ENCODE assay signal across 11 cellular contexts in the genomic region with DNA sequence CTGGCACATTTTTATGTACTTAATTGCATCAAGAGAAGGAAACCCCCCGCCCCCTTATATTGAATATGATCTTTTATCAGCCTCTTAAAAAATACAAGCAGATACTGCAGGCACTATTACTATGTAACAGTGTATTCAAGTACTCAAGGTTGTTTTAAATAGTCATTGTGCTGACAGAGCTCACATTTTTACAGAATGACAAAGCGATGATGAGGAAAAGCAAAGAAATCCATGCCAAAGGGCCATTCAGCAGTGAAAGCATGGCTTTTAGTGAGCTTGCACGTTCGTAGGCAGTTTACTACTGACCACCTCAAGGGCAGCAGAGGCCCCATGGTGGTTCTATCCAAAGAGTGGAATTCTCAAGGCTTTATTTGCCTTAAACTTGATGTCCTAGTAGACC.
DNase-seq lines count a peak whose midpoint lies in the region; ATAC-seq and TF ChIP-seq lines count a peak whose summit lies in the region.
"Had no signal": no experiment of that assay in that cellular context is flagged by ENCODE, and none has a peak within 500 bp of the region (broad histone marks: within the 10 kb centered on the region; RNA-seq: fewer than 3 reads in every experiment).

No MANE protein-coding gene starts in this region.

- H3K9ac ChIP-seq in mammary epithelial cell (ENCODE audit: insufficient read depth, low read length) (no peak overlapping the region), mesenchymal stem cell (ENCODE audit: low read length) (no peak overlapping the region)

- H3K27me3 Mint-ChIP-seq in CD8-positive, alpha-beta memory T cell = peaks cover 17 to 46% of the 10 kb centered on the region in 2 donors
- H3K27me3 Mint-ChIP-seq in T-cell = peaks cover 33 to 39% of the 10 kb centered on the region in 2 donors

- DNase-seq in AG20443 (ENCODE audit: low spot score) (peak; percentile 29), MG63 (peak; percentile 21), mammary epithelial cell (peak; percentile 47), mesenchymal stem cell (peak; percentile 55), T-cell (no peak), NCI-H1417 (lab: John Stamatoyannopoulos, UW) (no peak)
- DNase-seq in CD8-positive, alpha-beta memory T cell = no peak
- no peak for DNase-seq in stimulated activated CD4-positive, alpha-beta T cell treated with anti-CD3 and anti-CD28 coated beads, Interleukin-4, amount 100 ng/mL, for 1 hour
- DNase-seq: effector CD8-positive, alpha-beta T cell; NCI-H226 had no signal

- no peak overlapping the region for H3K27ac ChIP-seq in mammary epithelial cell (ENCODE audit: insufficient read depth, low read depth, low read length)
- H3K27ac ChIP-seq in mesenchymal stem cell (ENCODE audit: low read length, poor library complexity, severe bottlenecking) = no peak overlapping the region
- H3K27ac ChIP-seq in CD8-positive, alpha-beta memory T cell (ENCODE audit: low read depth, low read length) = no peak overlapping the region

- WGBS in mammary epithelial cell (ENCODE audit: low coverage, missing lambda C conversion rate) = 24% methylated on average over 4 of the region's 4 CpGs
- 61% methylated on average over 3 of the region's 4 CpGs for WGBS in mesenchymal stem cell

- ATAC-seq in T-cell (replicated peaks in 1 of 4) = no peak

- no TSS peak for BruUV-seq in mammary epithelial cell (replicated peaks; lab: Mats Ljungman, UMichigan)

- H2AFZ ChIP-seq in mammary epithelial cell (ENCODE audit: low read depth, low read length) (no peak overlapping the region), mesenchymal stem cell (ENCODE audit: low read depth, low read length) (no peak overlapping the region)

- H3K4me2 ChIP-seq in mammary epithelial cell (ENCODE audit: insufficient read depth, low read depth, low read length) (peak overlapping the region; percentile 38), mesenchymal stem cell (ENCODE audit: low read length, poor library complexity, severe bottlenecking) (no peak overlapping the region)

- CTCF ChIA-PET in mammary epithelial cell (lab: Charles Lee; ENCODE audit: low non-redundant PET) (interaction anchor here (0.6 to 1.0 kb wide), 4 partner anchors 24 to 484 kb away, joined by 3 to 6 read pairs (median 4); no protein-coding TSS in a partner anchor), T-cell (lab: Charles Lee) (interaction anchor here in 1 of 2 donors (0.5 to 0.6 kb wide), 2 partner anchors 291 to 1090 kb away, joined by 3 read pairs; no protein-coding TSS in a partner anchor)
- CTCF ChIA-PET in CD8-positive, alpha-beta memory T cell (lab: Charles Lee) = interaction anchor here (1.4 kb wide), 1 partner anchor 9 kb away, joined by 3 read pairs; no protein-coding TSS in a partner anchor

- peaks cover 4% of the 10 kb centered on the region for H3K4me1 ChIP-seq in mammary epithelial cell (ENCODE audit: insufficient read depth, low read length)
- H3K4me1 ChIP-seq in mesenchymal stem cell (ENCODE audit: control insufficient read depth, insufficient read depth, low read depth, low read length) = peaks cover 2% of the 10 kb centered on the region
- no peaks in the 10 kb centered on the region for H3K4me1 ChIP-seq in CD8-positive, alpha-beta memory T cell (ENCODE audit: insufficient read depth, low read length)

- no peak overlapping the region for H3K14ac ChIP-seq in mesenchymal stem cell (ENCODE audit: low read length in 2 of 2)

- H3K79me2 ChIP-seq in mammary epithelial cell (ENCODE audit: insufficient read depth, low read length) = no peaks in the 10 kb centered on the region

- H3K4me1 Mint-ChIP-seq in CD8-positive, alpha-beta memory T cell = no peaks in the 10 kb centered on the region
- H3K4me1 Mint-ChIP-seq in T-cell = peaks cover 0 to 5% (median 0%) of the 10 kb centered on the region in 3 donors
- H3K4me1 Mint-ChIP-seq: stimulated activated effector memory CD8-positive, alpha-beta T cell treated with anti-CD3 and anti-CD28 coated beads, Interleukin-12 subunit alpha, Interleukin-12 subunit beta, amount 100 ng/mL, for 72 hours had no signal

- no peak overlapping the region for H2BK15ac ChIP-seq in mesenchymal stem cell (ENCODE audit: low read depth, poor library complexity, severe bottlenecking)

- no peak overlapping the region for H3K23ac ChIP-seq in mesenchymal stem cell (ENCODE audit: low read length in 2 of 2)

- no peaks in the 10 kb centered on the region for H3K36me3 ChIP-seq in MG63
- H3K36me3 ChIP-seq in mammary epithelial cell (ENCODE audit: insufficient read depth, low read length) = no peaks in the 10 kb centered on the region
- no peaks in the 10 kb centered on the region for H3K36me3 ChIP-seq in mesenchymal stem cell (ENCODE audit: control insufficient read depth in 1 of 2, insufficient read depth in 2 of 2, low read depth in 1 of 2, low read length in 2 of 2)
- H3K36me3 ChIP-seq in CD8-positive, alpha-beta memory T cell (ENCODE audit: insufficient read depth, low read length) = no peaks in the 10 kb centered on the region

- H3K36me3 Mint-ChIP-seq in CD8-positive, alpha-beta memory T cell = no peaks in the 10 kb centered on the region
- H3K36me3 Mint-ChIP-seq in T-cell = no peaks in the 10 kb centered on the region
- H3K36me3 Mint-ChIP-seq: stimulated activated effector memory CD8-positive, alpha-beta T cell treated with anti-CD3 and anti-CD28 coated beads, Interleukin-12 subunit alpha, Interleukin-12 subunit beta, amount 100 ng/mL, for 72 hours had no signal

- H3K9me3 ChIP-seq in MG63 (no peaks in the 10 kb centered on the region), mammary epithelial cell (replicated peaks; ENCODE audit: insufficient read depth, low read length) (no peaks in the 10 kb centered on the region), mesenchymal stem cell (ENCODE audit: control insufficient read depth, low read length) (no peaks in the 10 kb centered on the region)
- no peaks in the 10 kb centered on the region for H3K9me3 ChIP-seq in CD8-positive, alpha-beta memory T cell (ENCODE audit: low read length)

- no peak overlapping the region for H3K18ac ChIP-seq in mesenchymal stem cell (ENCODE audit: low read depth in 1 of 2, low read length in 2 of 2)

- no peak overlapping the region for H4K8ac ChIP-seq in mesenchymal stem cell (ENCODE audit: low read length)

- H4K91ac ChIP-seq in mesenchymal stem cell (ENCODE audit: low read length) = no peak overlapping the region

- no peak for TF ChIP-seq CTCF in mammary epithelial cell (conservative IDR thresholded peaks at IDR 0.05 in 1 of 2, IDR thresholded peaks at IDR 0.05 in 1 of 2; ENCODE audit: extremely low read depth in 1 of 2, insufficient read depth in 1 of 2, low read depth in 1 of 2, low read length in 2 of 2)

- intact Hi-C loops in mammary epithelial cell (cut with micrococcal nuclease) = loop anchor here (2.0 kb wide), 2 partner anchors 24 to 130 kb away; no protein-coding TSS in a partner anchor

- no peaks in the 10 kb centered on the region for H3K79me1 ChIP-seq in mesenchymal stem cell (replicated peaks; ENCODE audit: low read length, poor library complexity, severe bottlenecking)

- H2AK5ac ChIP-seq in mesenchymal stem cell (ENCODE audit: low read length, severe bottlenecking) = no peak overlapping the region

- dilution Hi-C loops in mammary epithelial cell (cut with HindIII; ENCODE audit: low sequenced_read_pairs) = no loop called here

- no peaks in the 10 kb centered on the region for H4K20me1 ChIP-seq in mammary epithelial cell (ENCODE audit: insufficient read depth, low read length)

- no peak overlapping the region for H3K4me3 Mint-ChIP-seq in CD8-positive, alpha-beta memory T cell
- no peak overlapping the region for H3K4me3 Mint-ChIP-seq in T-cell
- H3K4me3 Mint-ChIP-seq: stimulated activated effector memory CD8-positive, alpha-beta T cell treated with anti-CD3 and anti-CD28 coated beads, Interleukin-12 subunit alpha, Interleukin-12 subunit beta, amount 100 ng/mL, for 72 hours had no signal

- H2BK5ac ChIP-seq in mesenchymal stem cell (ENCODE audit: low read depth, low read length, poor library complexity, severe bottlenecking) = no peak overlapping the region

- H3K27me3 ChIP-seq in MG63 (no peaks in the 10 kb centered on the region), mammary epithelial cell (ENCODE audit: insufficient read depth, low read length) (peaks cover 7% of the 10 kb centered on the region), mesenchymal stem cell (ENCODE audit: control insufficient read depth in 1 of 2, insufficient read depth in 1 of 2, low read length in 2 of 2) (peaks cover 0 to 22% of the 10 kb centered on the region in 2 experiments)
- H3K27me3 ChIP-seq in CD8-positive, alpha-beta memory T cell (ENCODE audit: insufficient read depth, low read length, poor library complexity, severe bottlenecking) = peaks cover 11% of the 10 kb centered on the region

- in situ Hi-C loops in mammary epithelial cell (cut with MboI; ENCODE audit: low sequenced_read_pairs in 2 of 2) = loop anchor here in 1 of 2 donors (25.0 kb wide), 2 partner anchors 201 to 551 kb away; no protein-coding TSS in a partner anchor

- no peak overlapping the region for H2BK12ac ChIP-seq in mesenchymal stem cell (ENCODE audit: low read length in 2 of 2)

- H3K4me3 ChIP-seq in MG63 (no peak overlapping the region), mammary epithelial cell (replicated peaks in 1 of 3; ENCODE audit: insufficient read depth in 1 of 3, low read depth in 2 of 3, low read length in 3 of 3) (no peak overlapping the region), mesenchymal stem cell (ENCODE audit: insufficient read depth in 1 of 2, low read depth in 1 of 2, low read length in 2 of 2) (no peak overlapping the region)
- H3K4me3 ChIP-seq in CD8-positive, alpha-beta memory T cell (ENCODE audit: low read length) = no peak overlapping the region

- no peak overlapping the region for H2BK120ac ChIP-seq in mesenchymal stem cell (ENCODE audit: low read depth, low read length)

- POLR2A ChIA-PET in CD8-positive, alpha-beta memory T cell (lab: Charles Lee) = no interaction called here
- POLR2A ChIA-PET in T-cell (lab: Charles Lee) = no interaction called here

- H3K4ac ChIP-seq in mesenchymal stem cell (ENCODE audit: low read depth in 1 of 2, low read length in 2 of 2) = no peak overlapping the region

- no peaks in the 10 kb centered on the region for H3K9me3 Mint-ChIP-seq in CD8-positive, alpha-beta memory T cell
- no peaks in the 10 kb centered on the region for H3K9me3 Mint-ChIP-seq in T-cell
- H3K9me3 Mint-ChIP-seq: stimulated activated effector memory CD8-positive, alpha-beta T cell treated with anti-CD3 and anti-CD28 coated beads, Interleukin-12 subunit alpha, Interleukin-12 subunit beta, amount 100 ng/mL, for 72 hours had no signal

- H3K27ac Mint-ChIP-seq in CD8-positive, alpha-beta memory T cell = no peak overlapping the region
- H3K27ac Mint-ChIP-seq in T-cell = no peak overlapping the region
- H3K27ac Mint-ChIP-seq: stimulated activated effector memory CD8-positive, alpha-beta T cell treated with anti-CD3 and anti-CD28 coated beads, Interleukin-12 subunit alpha, Interleukin-12 subunit beta, amount 100 ng/mL, for 72 hours had no signal

Comparison
In these comparisons a context has a peak if more than half of its experiments do, and no peak if none do; other contexts are left out.
1. DNase-seq: peak in AG20443 (single experiment), MG63 (single experiment), mammary epithelial cell (single experiment) and mesenchymal stem cell (single experiment); none in CD8-positive, alpha-beta memory T cell (0 of 5), T-cell (0 of 34), NCI-H1417 (0 of 3) and stimulated activated CD4-positive, alpha-beta T cell treated with anti-CD3 and anti-CD28 coated beads, Interleukin-4, amount 100 ng/mL, for 1 hour (single experiment).